ENCODE assay signal across 1 cellular context in the genomic region with DNA sequence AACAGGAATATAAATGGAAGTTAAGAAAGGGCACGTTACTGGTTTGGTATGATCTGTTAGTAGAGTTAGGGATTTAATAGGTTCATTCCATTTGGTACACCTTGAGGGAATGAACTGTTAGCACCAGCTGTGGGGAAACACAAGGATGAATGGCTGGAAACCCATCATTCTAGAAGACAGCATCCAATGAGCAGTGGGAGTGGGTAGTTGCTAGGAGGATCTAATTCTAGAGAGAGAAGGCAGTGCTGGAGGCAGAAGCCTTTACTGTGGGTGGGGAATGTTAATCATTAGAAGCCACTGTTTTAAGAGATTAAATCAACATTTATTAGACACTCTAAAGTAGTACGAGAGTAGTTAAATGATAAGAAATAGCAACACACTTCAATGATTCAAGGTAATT.
A peak's percentile ranks its signal among the peaks of the same experiment; 100 is the strongest.
TF ChIP-seq lines count a peak whose summit lies in the region.

No MANE protein-coding gene starts in this region.

TF ChIP-seq in K562, 482 proteins besides CTCF, POLR2A, EP300 and RAD21:
- TF ChIP-seq SRSF3 (IDR thresholded peaks at IDR 0.05; ENCODE audit: insufficient read depth, low read length) (no peak), ZBTB17 (CRISPR knock-in tag; IDR thresholded peaks at IDR 0.05) (0 out of 2 replicates have a peak, but pooled peaks have one; percentile 6)
- TF ChIP-seq, protein P1, sequence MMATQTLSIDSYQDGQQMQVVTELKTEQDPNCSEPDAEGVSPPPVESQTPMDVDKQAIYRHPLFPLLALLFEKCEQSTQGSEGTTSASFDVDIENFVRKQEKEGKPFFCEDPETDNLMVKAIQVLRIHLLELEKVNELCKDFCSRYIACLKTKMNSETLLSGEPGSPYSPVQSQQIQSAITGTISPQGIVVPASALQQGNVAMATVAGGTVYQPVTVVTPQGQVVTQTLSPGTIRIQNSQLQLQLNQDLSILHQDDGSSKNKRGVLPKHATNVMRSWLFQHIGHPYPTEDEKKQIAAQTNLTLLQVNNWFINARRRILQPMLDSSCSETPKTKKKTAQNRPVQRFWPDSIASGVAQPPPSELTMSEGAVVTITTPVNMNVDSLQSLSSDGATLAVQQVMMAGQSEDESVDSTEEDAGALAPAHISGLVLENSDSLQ (IDR thresholded peaks at IDR 0.05) = peak; percentile 37; the same call in 1 of the 2 replicates
